28 cellular contexts compared by ENCODE assay signal in the genomic region with DNA sequence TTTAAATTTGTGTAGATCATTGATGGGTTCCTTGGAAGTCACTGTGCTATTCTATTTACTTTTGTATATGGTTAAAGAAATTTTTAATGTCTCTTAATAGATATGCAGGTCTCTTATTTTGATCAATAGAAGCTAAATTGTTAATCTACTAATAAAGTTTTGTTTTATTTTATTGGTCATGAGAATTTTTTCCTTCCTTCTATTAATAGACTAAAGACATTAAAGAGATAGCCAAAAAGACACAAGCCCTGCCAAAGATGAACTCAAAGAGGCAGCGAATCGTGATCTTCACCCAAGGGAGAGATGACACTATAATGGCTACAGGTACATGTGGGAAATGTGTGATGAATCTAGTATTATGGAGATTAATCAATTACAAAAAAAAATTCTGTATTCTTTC.
"Had no signal": no experiment of that assay in that cellular context is flagged by ENCODE, and none has a peak within 500 bp of the region (broad histone marks: within the 10 kb centered on the region; RNA-seq: fewer than 3 reads in every experiment).

No MANE protein-coding gene starts in this region.

- H3K4me2 ChIP-seq: SK-N-SH had no signal

- H3K9me3 ChIP-seq: MG63, Peyer's patch, SJSA1, SK-N-SH had no signal

- H3K9ac ChIP-seq: SK-N-SH had no signal

- DNase-seq: Kasumi-1, MG63, MV-4-11, NCI-H1092, NCI-H1105, NCI-H1417, NCI-H1436, NCI-H1694 treated with DMSO at 0.1 percent for 48 hours, NCI-H187 treated with DMSO at 0.1 percent for 48 hours, NCI-H2029, NCI-H2081, NCI-H2171 treated with DMSO at 0.1 percent for 48 hours, NCI-H2227 treated with DMSO at 0.1 percent for 48 hours, NCI-H345, NCI-H446, NCI-H510A treated with DMSO at 0.1 percent for 48 hours, NCI-H524 treated with DMSO at 0.1 percent for 48 hours, NCI-H526 treated with DMSO at 0.1 percent for 48 hours, NCI-H774, PC-3, Peyer's patch, Right ventricle myocardium superior, RPMI8226, SHP77 treated with DMSO at 0.1 percent for 48 hours, SK-N-SH, SW 1271, T-helper 1 cell had no signal

- H3K27ac ChIP-seq: Peyer's patch, SJSA1 had no signal

- H3K4me1 ChIP-seq: Peyer's patch, SJSA1 had no signal

- H3K36me3 ChIP-seq: MG63, Peyer's patch, SJSA1 had no signal

- H3K27me3 ChIP-seq: MG63, Peyer's patch, SJSA1 had no signal

- ATAC-seq: PC-3 had no signal

- H3K4me3 ChIP-seq: MG63, Peyer's patch, SJSA1 had no signal
